In the genomic region with DNA sequence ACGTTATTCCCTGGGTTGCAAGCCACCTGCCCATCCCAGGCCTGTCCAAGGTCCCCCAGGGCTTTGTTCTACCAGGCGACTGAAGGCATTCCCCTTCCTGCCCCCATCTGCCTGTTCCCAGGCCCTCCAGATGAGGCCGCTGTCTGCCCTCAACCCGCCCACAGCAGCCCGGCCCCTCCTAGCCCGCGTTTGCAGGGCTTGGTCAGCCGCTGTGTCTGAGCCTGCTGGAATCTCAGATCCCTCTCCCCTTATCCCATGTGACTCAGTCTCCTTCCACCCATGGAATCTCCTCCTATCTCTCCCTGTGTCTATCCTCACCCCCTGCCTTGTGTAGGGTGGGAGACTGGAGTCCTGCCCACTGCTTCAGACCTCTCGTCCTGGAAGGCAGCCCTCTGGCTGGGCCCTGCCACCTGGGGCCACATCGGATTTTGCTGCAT, we compare ENCODE assay signal across 2 cellular contexts.
TF ChIP-seq lines count a peak whose summit lies in the region.

No MANE protein-coding gene starts in this region.

TF ChIP-seq in IMR-90, 13 proteins besides CTCF, POLR2A, EP300 and RAD21 (continued from another document):
- TF ChIP-seq, protein P1, sequence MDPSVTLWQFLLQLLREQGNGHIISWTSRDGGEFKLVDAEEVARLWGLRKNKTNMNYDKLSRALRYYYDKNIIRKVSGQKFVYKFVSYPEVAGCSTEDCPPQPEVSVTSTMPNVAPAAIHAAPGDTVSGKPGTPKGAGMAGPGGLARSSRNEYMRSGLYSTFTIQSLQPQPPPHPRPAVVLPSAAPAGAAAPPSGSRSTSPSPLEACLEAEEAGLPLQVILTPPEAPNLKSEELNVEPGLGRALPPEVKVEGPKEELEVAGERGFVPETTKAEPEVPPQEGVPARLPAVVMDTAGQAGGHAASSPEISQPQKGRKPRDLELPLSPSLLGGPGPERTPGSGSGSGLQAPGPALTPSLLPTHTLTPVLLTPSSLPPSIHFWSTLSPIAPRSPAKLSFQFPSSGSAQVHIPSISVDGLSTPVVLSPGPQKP (IDR thresholded peaks at IDR 0.05; ENCODE audit: borderline replicate concordance, low read depth, low read length): no peak
- no peak for TF ChIP-seq RCOR1 (IDR thresholded peaks at IDR 0.05; ENCODE audit: insufficient replicate concordance, low read length)
- TF ChIP-seq, protein P2, sequence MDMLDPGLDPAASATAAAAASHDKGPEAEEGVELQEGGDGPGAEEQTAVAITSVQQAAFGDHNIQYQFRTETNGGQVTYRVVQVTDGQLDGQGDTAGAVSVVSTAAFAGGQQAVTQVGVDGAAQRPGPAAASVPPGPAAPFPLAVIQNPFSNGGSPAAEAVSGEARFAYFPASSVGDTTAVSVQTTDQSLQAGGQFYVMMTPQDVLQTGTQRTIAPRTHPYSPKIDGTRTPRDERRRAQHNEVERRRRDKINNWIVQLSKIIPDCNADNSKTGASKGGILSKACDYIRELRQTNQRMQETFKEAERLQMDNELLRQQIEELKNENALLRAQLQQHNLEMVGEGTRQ (IDR thresholded peaks at IDR 0.05; ENCODE audit: low read depth, low read length): 0 out of 2 replicates have a peak, but pooled peaks have one; percentile 2
- TF ChIP-seq RFX5 (IDR thresholded peaks at IDR 0.05; ENCODE audit: low read depth, low read length): no peak

TF ChIP-seq in K562, 482 proteins besides CTCF, POLR2A, EP300 and RAD21 (continued from another document):
- TF ChIP-seq SP1 (CRISPR knock-in tag; IDR thresholded peaks at IDR 0.05) (peak; percentile 58; the same call in 1 of the 2 replicates), ZNF146 (CRISPR knock-in tag; IDR thresholded peaks at IDR 0.05; ENCODE audit: unreplicated experiment) (no peak), SMC3 (conservative IDR thresholded peaks at IDR 0.05; ENCODE audit: insufficient read depth, low read depth, low read length) (peak; percentile 77), RCOR1 (IDR thresholded peaks at IDR 0.05; ENCODE audit: borderline replicate concordance in 1 of 2, low read depth in 2 of 2, low read length in 2 of 2) (peak in 1 of 2 experiments; percentile 38; a peak in 1 of 4 replicates), SMARCB1 (IDR thresholded peaks at IDR 0.05; ENCODE audit: insufficient read length, low read depth) (no peak), ESRRA (IDR thresholded peaks at IDR 0.05; ENCODE audit: borderline replicate concordance, low read depth) (peak; percentile 29; the same call in 1 of the 2 replicates), NCOA4 (IDR thresholded peaks at IDR 0.05; ENCODE audit: partially characterized antibody) (no peak), CC2D1A (IDR thresholded peaks at IDR 0.05) (0 out of 2 replicates have a peak, but pooled peaks have one; percentile 51), RB1 (IDR thresholded peaks at IDR 0.05; ENCODE audit: low read depth) (peak; percentile 74; the same call in 1 of the 2 replicates), XRCC5 (IDR thresholded peaks at IDR 0.05; ENCODE audit: low read depth, low read length) (0 out of 2 replicates have a peak, but pooled peaks have one; percentile 17), STAG1 (CRISPR knock-in tag; IDR thresholded peaks at IDR 0.05; ENCODE audit: borderline replicate concordance) (peak; percentile 76; the same call in 1 of the 2 replicates), GABPB1 (CRISPR knock-in tag; IDR thresholded peaks at IDR 0.05) (peak; percentile 42; the same call in 1 of the 2 replicates), MAZ (CRISPR knock-in tag; conservative IDR thresholded peaks at IDR 0.05 in 1 of 2, IDR thresholded peaks at IDR 0.05 in 1 of 2) (peak in 1 of 2 experiments; percentile 91; a peak in 2 of 4 replicates), ARID2 (IDR thresholded peaks at IDR 0.05) (peak; percentile 70), MYC (IDR thresholded peaks at IDR 0.05; ENCODE audit: low read depth, low read length) (peak; percentile 26; the same call in 1 of the 2 replicates), MYC (CRISPR knock-in tag; IDR thresholded peaks at IDR 0.05; ENCODE audit: borderline replicate concordance, low read depth) (no peak), EGR1 (conservative IDR thresholded peaks at IDR 0.05) (0 out of 2 replicates have a peak, but pooled peaks have one; percentile 30), HMGN3 (IDR thresholded peaks at IDR 0.05; ENCODE audit: borderline replicate concordance, extremely low read depth, insufficient read length, low read depth, low read length) (peak; percentile 28), ATF7 (IDR thresholded peaks at IDR 0.05) (no peak), TRIM24 (IDR thresholded peaks at IDR 0.05) (no peak), PHF21A (IDR thresholded peaks at IDR 0.05; ENCODE audit: borderline replicate concordance, low read depth) (peak; percentile 45; the same call in 1 of the 2 replicates), CTBP1 (IDR thresholded peaks at IDR 0.05; ENCODE audit: borderline replicate concordance) (peak; percentile 43; the same call in 1 of the 2 replicates)
- TF ChIP-seq, protein P3, sequence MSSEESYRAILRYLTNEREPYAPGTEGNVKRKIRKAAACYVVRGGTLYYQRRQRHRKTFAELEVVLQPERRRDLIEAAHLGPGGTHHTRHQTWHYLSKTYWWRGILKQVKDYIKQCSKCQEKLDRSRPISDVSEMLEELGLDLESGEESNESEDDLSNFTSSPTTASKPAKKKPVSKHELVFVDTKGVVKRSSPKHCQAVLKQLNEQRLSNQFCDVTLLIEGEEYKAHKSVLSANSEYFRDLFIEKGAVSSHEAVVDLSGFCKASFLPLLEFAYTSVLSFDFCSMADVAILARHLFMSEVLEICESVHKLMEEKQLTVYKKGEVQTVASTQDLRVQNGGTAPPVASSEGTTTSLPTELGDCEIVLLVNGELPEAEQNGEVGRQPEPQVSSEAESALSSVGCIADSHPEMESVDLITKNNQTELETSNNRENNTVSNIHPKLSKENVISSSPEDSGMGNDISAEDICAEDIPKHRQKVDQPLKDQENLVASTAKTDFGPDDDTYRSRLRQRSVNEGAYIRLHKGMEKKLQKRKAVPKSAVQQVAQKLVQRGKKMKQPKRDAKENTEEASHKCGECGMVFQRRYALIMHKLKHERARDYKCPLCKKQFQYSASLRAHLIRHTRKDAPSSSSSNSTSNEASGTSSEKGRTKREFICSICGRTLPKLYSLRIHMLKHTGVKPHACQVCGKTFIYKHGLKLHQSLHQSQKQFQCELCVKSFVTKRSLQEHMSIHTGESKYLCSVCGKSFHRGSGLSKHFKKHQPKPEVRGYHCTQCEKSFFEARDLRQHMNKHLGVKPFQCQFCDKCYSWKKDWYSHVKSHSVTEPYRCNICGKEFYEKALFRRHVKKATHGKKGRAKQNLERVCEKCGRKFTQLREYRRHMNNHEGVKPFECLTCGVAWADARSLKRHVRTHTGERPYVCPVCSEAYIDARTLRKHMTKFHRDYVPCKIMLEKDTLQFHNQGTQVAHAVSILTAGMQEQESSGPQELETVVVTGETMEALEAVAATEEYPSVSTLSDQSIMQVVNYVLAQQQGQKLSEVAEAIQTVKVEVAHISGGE (CRISPR knock-in tag; IDR thresholded peaks at IDR 0.05): no peak
- TF ChIP-seq, protein P4, sequence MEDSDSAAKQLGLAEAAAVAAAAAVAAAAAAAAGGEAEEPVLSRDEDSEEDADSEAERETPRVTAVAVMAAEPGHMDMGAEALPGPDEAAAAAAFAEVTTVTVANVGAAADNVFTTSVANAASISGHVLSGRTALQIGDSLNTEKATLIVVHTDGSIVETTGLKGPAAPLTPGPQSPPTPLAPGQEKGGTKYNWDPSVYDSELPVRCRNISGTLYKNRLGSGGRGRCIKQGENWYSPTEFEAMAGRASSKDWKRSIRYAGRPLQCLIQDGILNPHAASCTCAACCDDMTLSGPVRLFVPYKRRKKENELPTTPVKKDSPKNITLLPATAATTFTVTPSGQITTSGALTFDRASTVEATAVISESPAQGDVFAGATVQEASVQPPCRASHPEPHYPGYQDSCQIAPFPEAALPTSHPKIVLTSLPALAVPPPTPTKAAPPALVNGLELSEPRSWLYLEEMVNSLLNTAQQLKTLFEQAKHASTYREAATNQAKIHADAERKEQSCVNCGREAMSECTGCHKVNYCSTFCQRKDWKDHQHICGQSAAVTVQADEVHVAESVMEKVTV (CRISPR knock-in tag; IDR thresholded peaks at IDR 0.05): peak; percentile 57; the same call in 1 of the 2 replicates
- TF ChIP-seq, protein P5, sequence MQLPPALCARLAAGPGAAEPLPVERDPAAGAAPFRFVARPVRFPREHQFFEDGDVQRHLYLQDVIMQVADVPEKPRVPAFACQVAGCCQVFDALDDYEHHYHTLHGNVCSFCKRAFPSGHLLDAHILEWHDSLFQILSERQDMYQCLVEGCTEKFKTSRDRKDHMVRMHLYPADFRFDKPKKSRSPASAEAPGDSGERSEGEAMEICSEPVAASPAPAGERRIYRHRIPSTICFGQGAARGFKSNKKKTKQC (CRISPR knock-in tag; IDR thresholded peaks at IDR 0.05): 0 out of 2 replicates have a peak, but pooled peaks have one; percentile 21
- TF ChIP-seq, protein P6, sequence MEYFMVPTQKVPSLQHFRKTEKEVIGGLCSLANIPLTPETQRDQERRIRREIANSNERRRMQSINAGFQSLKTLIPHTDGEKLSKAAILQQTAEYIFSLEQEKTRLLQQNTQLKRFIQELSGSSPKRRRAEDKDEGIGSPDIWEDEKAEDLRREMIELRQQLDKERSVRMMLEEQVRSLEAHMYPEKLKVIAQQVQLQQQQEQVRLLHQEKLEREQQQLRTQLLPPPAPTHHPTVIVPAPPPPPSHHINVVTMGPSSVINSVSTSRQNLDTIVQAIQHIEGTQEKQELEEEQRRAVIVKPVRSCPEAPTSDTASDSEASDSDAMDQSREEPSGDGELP (CRISPR knock-in tag; IDR thresholded peaks at IDR 0.05; ENCODE audit: borderline replicate concordance): peak; percentile 43; the same call in 1 of the 2 replicates
- TF ChIP-seq, protein P7, sequence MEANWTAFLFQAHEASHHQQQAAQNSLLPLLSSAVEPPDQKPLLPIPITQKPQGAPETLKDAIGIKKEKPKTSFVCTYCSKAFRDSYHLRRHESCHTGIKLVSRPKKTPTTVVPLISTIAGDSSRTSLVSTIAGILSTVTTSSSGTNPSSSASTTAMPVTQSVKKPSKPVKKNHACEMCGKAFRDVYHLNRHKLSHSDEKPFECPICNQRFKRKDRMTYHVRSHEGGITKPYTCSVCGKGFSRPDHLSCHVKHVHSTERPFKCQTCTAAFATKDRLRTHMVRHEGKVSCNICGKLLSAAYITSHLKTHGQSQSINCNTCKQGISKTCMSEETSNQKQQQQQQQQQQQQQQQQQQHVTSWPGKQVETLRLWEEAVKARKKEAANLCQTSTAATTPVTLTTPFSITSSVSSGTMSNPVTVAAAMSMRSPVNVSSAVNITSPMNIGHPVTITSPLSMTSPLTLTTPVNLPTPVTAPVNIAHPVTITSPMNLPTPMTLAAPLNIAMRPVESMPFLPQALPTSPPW (CRISPR knock-in tag; IDR thresholded peaks at IDR 0.05): peak; percentile 69
- TF ChIP-seq, protein P8, sequence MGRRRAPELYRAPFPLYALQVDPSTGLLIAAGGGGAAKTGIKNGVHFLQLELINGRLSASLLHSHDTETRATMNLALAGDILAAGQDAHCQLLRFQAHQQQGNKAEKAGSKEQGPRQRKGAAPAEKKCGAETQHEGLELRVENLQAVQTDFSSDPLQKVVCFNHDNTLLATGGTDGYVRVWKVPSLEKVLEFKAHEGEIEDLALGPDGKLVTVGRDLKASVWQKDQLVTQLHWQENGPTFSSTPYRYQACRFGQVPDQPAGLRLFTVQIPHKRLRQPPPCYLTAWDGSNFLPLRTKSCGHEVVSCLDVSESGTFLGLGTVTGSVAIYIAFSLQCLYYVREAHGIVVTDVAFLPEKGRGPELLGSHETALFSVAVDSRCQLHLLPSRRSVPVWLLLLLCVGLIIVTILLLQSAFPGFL (CRISPR knock-in tag; IDR thresholded peaks at IDR 0.05): 0 out of 2 replicates have a peak, but pooled peaks have one; percentile 2
- TF ChIP-seq, protein P9, sequence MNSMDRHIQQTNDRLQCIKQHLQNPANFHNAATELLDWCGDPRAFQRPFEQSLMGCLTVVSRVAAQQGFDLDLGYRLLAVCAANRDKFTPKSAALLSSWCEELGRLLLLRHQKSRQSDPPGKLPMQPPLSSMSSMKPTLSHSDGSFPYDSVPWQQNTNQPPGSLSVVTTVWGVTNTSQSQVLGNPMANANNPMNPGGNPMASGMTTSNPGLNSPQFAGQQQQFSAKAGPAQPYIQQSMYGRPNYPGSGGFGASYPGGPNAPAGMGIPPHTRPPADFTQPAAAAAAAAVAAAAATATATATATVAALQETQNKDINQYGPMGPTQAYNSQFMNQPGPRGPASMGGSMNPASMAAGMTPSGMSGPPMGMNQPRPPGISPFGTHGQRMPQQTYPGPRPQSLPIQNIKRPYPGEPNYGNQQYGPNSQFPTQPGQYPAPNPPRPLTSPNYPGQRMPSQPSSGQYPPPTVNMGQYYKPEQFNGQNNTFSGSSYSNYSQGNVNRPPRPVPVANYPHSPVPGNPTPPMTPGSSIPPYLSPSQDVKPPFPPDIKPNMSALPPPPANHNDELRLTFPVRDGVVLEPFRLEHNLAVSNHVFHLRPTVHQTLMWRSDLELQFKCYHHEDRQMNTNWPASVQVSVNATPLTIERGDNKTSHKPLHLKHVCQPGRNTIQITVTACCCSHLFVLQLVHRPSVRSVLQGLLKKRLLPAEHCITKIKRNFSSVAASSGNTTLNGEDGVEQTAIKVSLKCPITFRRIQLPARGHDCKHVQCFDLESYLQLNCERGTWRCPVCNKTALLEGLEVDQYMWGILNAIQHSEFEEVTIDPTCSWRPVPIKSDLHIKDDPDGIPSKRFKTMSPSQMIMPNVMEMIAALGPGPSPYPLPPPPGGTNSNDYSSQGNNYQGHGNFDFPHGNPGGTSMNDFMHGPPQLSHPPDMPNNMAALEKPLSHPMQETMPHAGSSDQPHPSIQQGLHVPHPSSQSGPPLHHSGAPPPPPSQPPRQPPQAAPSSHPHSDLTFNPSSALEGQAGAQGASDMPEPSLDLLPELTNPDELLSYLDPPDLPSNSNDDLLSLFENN (IDR thresholded peaks at IDR 0.05; ENCODE audit: low read depth in 2 of 2, low read length in 2 of 2): 0 out of 4 replicates have a peak, but pooled peaks of 1 of the 2 experiments have one; percentile 16
- TF ChIP-seq, protein P10, sequence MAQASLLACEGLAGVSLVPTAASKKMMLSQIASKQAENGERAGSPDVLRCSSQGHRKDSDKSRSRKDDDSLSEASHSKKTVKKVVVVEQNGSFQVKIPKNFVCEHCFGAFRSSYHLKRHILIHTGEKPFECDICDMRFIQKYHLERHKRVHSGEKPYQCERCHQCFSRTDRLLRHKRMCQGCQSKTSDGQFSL (CRISPR knock-in tag; IDR thresholded peaks at IDR 0.05): 0 out of 2 replicates have a peak, but pooled peaks have one; percentile 45
- TF ChIP-seq, protein P10 (tag; IDR thresholded peaks at IDR 0.05): no peak
